9 cellular contexts compared by ENCODE assay signal in genomic region chrX:17812763-17813162, GRCh38. TPM values are rescaled to one million over a fixed set of nuclear protein-coding genes. Genes with fewer than 3 reads are reported as not detected.
DNase-seq lines count a peak whose midpoint lies in the region; ATAC-seq and TF ChIP-seq lines count a peak whose summit lies in the region.
"Had no signal": no experiment of that assay in that cellular context is flagged by ENCODE, and none has a peak within 500 bp of the region (broad histone marks: within the 10 kb centered on the region; RNA-seq: fewer than 3 reads in every experiment).

No MANE protein-coding gene starts in this region.

- H3K27ac Mint-ChIP-seq in stimulated activated memory B cell treated with anti-CD40 and anti-IgM and Interleukin-4, amounts not matched to agents 10 μg/mL and 1 μg/mL and 100 μg/mL, for 72 hours, result no peak overlapping the region

- H3K9me3 ChIP-seq in psoas muscle, result no peaks in the 10 kb centered on the region

- TF ChIP-seq CTCF in GM10266 (IDR thresholded peaks at IDR 0.05; ENCODE audit: control insufficient read depth, insufficient read depth, low read depth, missing control alignments) (peak; percentile 17), epithelial cell of esophagus (IDR thresholded peaks at IDR 0.05; ENCODE audit: insufficient read depth, low read depth, low read length, missing control alignments) (peak; percentile 54), psoas muscle (IDR thresholded peaks at IDR 0.05) (peak; percentile 35)

- no peak for ATAC-seq in psoas muscle
- ATAC-seq in HG02981 (IDR thresholded peaks at IDR 0.05; ENCODE audit: unreplicated experiment), result no peak
- no peak for ATAC-seq in stimulated activated memory B cell treated with anti-CD40 and anti-IgM and Interleukin-4, amounts not matched to agents 10 μg/mL and 1 μg/mL and 100 μg/mL, for 72 hours

- no peaks in the 10 kb centered on the region for H3K9me3 Mint-ChIP-seq in stimulated activated memory B cell treated with anti-CD40 and anti-IgM and Interleukin-4, amounts not matched to agents 10 μg/mL and 1 μg/mL and 100 μg/mL, for 72 hours

- no peaks in the 10 kb centered on the region for H3K4me1 Mint-ChIP-seq in stimulated activated memory B cell treated with anti-CD40 and anti-IgM and Interleukin-4, amounts not matched to agents 10 μg/mL and 1 μg/mL and 100 μg/mL, for 72 hours

- no peaks in the 10 kb centered on the region for H3K4me1 ChIP-seq in psoas muscle

- H3K27me3 Mint-ChIP-seq in stimulated activated memory B cell treated with anti-CD40 and anti-IgM and Interleukin-4, amounts not matched to agents 10 μg/mL and 1 μg/mL and 100 μg/mL, for 72 hours, result no peaks in the 10 kb centered on the region

- H3K36me3 ChIP-seq in psoas muscle (ENCODE audit: insufficient read depth in 1 of 2, low read depth in 1 of 2), result no peaks in the 10 kb centered on the region

- DNase-seq in GM10266 (ENCODE audit: extremely low spot score) (no peak), NCI-H2107 (lab: John Stamatoyannopoulos, UW) (peak; percentile 7), epithelial cell of esophagus (ENCODE audit: low read depth) (peak; percentile 10), psoas muscle (no peak), ecto neural progenitor cell (ENCODE audit: low spot score) (no peak), NCI-H1092 (lab: John Stamatoyannopoulos, UW) (no peak)
- DNase-seq: activated CD4-positive, alpha-beta T cell treated with anti-CD3 and anti-CD28 coated beads for 1 hour had no signal

- H3K4me3 Mint-ChIP-seq in stimulated activated memory B cell treated with anti-CD40 and anti-IgM and Interleukin-4, amounts not matched to agents 10 μg/mL and 1 μg/mL and 100 μg/mL, for 72 hours, result no peak overlapping the region

- no peaks in the 10 kb centered on the region for H3K36me3 Mint-ChIP-seq in stimulated activated memory B cell treated with anti-CD40 and anti-IgM and Interleukin-4, amounts not matched to agents 10 μg/mL and 1 μg/mL and 100 μg/mL, for 72 hours

- intact Hi-C loops in psoas muscle (cut with DNase I), result loop anchor here in 1 of 2 donors (5.0 kb wide), 1 partner anchor 375 kb away; no protein-coding TSS in a partner anchor

- H3K4me3 ChIP-seq in epithelial cell of esophagus (ENCODE audit: low read length) (no peak overlapping the region), psoas muscle (no peak overlapping the region)

- H3K27ac ChIP-seq in psoas muscle, result no peak overlapping the region

- WGBS in psoas muscle, 3 donors, result 37 to 50% (median 41%) methylated on average over 1 of the region's 1 CpG

- H3K27me3 ChIP-seq in psoas muscle (ENCODE audit: insufficient read depth in 3 of 3, low read length in 2 of 3), result peaks cover 0 to 3% (median 0%) of the 10 kb centered on the region in 3 donors

RNA-seq across cellular contexts. Expression of gene RAI2, which starts 48.3 kb away (rescaled TPM):
- total RNA-seq in psoas muscle, result 1 to 10 TPM; 3.2 to 6.3 (median 3.8) TPM
- 1 to 10 TPM; 3.9 to 4.8 (median 4.2) TPM for polyA plus RNA-seq in psoas muscle

Comparison
In these comparisons a context has a peak if more than half of its experiments do, and no peak if none do; other contexts are left out.
1. DNase-seq: peak in NCI-H2107 (single experiment) and epithelial cell of esophagus (single experiment); none in GM10266 (single experiment), psoas muscle (0 of 2), ecto neural progenitor cell (single experiment) and NCI-H1092 (single experiment).
2. Peak in every context shown above with its lines, with median percentiles within 50 percentile points of each other: CTCF ChIP-seq.